1 cellular context compared by ENCODE assay signal in the genomic region with DNA sequence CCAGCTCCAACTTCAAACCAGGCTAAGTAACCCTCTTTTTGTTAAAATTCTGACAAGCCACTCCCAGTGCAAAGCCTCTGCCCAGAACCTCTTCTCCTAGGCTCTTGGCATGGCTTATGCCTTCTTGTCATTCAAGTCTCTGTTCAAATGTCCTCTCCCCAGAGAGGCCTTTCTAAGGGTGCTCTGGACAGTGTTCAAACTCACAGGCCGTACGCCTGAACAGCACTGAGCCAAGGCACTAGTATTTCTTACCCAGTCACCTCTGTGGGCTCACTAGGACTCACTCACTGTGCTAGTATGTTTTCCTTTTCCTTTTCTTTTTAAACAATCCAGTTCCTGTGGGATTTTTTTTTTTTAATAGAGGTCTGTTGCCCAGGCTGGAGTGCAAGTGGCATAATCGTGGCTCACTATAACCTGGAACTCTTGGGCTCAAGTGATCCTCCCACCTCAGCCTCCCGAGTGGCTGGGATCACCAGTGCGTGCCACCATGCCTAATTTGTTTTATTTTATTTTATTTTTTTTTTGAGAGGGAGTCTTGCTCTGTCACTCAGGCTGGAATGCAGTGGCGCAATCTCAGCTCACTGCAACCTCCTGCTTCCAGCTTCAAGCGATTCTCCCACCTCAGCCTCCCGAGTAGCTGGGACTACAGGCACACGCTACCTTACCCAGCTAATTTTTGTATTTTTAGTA.
TF ChIP-seq lines count a peak whose summit lies in the region.

No MANE protein-coding gene starts in this region.

TF ChIP-seq in SK-N-SH treated with all-trans-retinoic acid at 6 μM for 48 hours, 23 proteins besides CTCF, POLR2A, EP300 and RAD21 (continued from another document):
- TF ChIP-seq, protein P1, sequence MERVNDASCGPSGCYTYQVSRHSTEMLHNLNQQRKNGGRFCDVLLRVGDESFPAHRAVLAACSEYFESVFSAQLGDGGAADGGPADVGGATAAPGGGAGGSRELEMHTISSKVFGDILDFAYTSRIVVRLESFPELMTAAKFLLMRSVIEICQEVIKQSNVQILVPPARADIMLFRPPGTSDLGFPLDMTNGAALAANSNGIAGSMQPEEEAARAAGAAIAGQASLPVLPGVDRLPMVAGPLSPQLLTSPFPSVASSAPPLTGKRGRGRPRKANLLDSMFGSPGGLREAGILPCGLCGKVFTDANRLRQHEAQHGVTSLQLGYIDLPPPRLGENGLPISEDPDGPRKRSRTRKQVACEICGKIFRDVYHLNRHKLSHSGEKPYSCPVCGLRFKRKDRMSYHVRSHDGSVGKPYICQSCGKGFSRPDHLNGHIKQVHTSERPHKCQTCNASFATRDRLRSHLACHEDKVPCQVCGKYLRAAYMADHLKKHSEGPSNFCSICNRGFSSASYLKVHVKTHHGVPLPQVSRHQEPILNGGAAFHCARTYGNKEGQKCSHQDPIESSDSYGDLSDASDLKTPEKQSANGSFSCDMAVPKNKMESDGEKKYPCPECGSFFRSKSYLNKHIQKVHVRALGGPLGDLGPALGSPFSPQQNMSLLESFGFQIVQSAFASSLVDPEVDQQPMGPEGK (CRISPR knock-in tag; IDR thresholded peaks at IDR 0.05; ENCODE audit: borderline replicate concordance), result no peak
TF ChIP-seq in SK-N-SH treated with all-trans-retinoic acid at 6 μM for 48 hours: peak in this region for 0.
